Comparison of ENCODE assay signal across 8 cellular contexts in the genomic region with DNA sequence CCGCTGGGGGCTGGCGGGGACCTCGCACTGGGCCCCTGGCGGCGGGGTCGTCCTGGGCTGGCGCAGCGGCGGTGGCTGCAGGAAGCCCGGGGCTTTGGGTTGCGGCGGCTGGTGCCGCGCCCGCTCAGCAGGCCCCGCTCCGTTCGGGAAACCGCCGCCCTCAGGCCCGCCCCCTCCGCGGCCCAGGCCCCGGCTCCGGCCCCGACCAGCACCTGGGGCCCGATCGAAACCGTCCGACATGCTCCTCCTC. TPM values are rescaled to one million over a fixed set of nuclear protein-coding genes. Genes with fewer than 3 reads are reported as not detected.
DNase-seq lines count a peak whose midpoint lies in the region; ATAC-seq, FAIRE-seq and TF ChIP-seq lines count a peak whose summit lies in the region.
"Not testable (repeated sequence)": the region's sequence is repeated elsewhere in the genome, so short reads cannot be mapped to it uniquely, and the experiment has no call there.

No MANE protein-coding gene starts in this region.

- H3K9ac ChIP-seq in KMS-11 (peak overlapping the region; percentile 91), liver (ENCODE audit: low read depth in 1 of 2, low read length in 2 of 2) (peak overlapping the region in 1 of 2 donors; percentile 48)

- H3K79me2 ChIP-seq in KMS-11 (ENCODE audit: insufficient read depth, low read depth), result peaks cover 33% of the 10 kb centered on the region

- not testable (repeated sequence) for DNase-seq in A549 (ENCODE audit: low read depth in 1 of 2, low spot score in 1 of 2); activated T-helper 1 cell treated with anti-CD3 and anti-CD28 coated beads, Interleukin-12 subunit alpha, Interleukin-12 subunit beta, Interleukin-2, Interleukin-4 antibody, amounts not matched to agents 30 ng/mL and 10 ng/mL and 1 ng/mL, durations not matched to agents 14 hours and 24 hours and 36 hours (ENCODE audit: low spot score); epithelial cell of esophagus (ENCODE audit: low read depth); sigmoid colon

- not testable (repeated sequence) for H4K20me1 ChIP-seq in KMS-11 (ENCODE audit: insufficient read depth)

- H3K9me3 Mint-ChIP-seq in activated T-helper 1 cell treated with anti-CD3 and anti-CD28 coated beads, Interleukin-12 subunit alpha, Interleukin-12 subunit beta, Interleukin-2, Interleukin-4 antibody, amounts not matched to agents 30 ng/mL and 10 ng/mL and 1 ng/mL, durations not matched to agents 14 hours and 24 hours and 36 hours, result not testable (repeated sequence)

- peak in 1 of 2 experiments; percentile 93; a peak in 4 of 6 replicates for ATAC-seq in A549
- peak; percentile 96 for ATAC-seq in GM19324 (IDR thresholded peaks at IDR 0.05; ENCODE audit: low FRiP score, unreplicated experiment)
- peak; percentile 89 for ATAC-seq in HG02763 (IDR thresholded peaks at IDR 0.05; ENCODE audit: unreplicated experiment)

- intact Hi-C loops in activated T-helper 1 cell treated with anti-CD3 and anti-CD28 coated beads, Interleukin-12 subunit alpha, Interleukin-12 subunit beta, Interleukin-2, Interleukin-4 antibody, amounts not matched to agents 30 ng/mL and 10 ng/mL and 1 ng/mL, durations not matched to agents 14 hours and 24 hours and 36 hours (cut with micrococcal nuclease), result loop anchor here (1.0 to 5.0 kb wide), 12 partner anchors 41 to 1251 kb away; partner anchors contain the start of genes C5orf34, HMGCS1, MRPS30 and NNT
- intact Hi-C loops in sigmoid colon (cut with DNase I), result loop anchor here (1.0 to 5.0 kb wide), 2 partner anchors 39 to 72 kb away; partner anchors contain the start of gene C5orf34

- H3K27me3 ChIP-seq in KMS-11 (ENCODE audit: insufficient read depth, low read depth); liver (ENCODE audit: control insufficient read depth in 4 of 4, insufficient read depth in 4 of 4, low read length in 3 of 4); sigmoid colon: not testable (repeated sequence)

- WGBS in A549 (ENCODE audit: missing lambda C conversion rate), result no CpG with 5 or more reads among the region's 30 CpGs
- 0% methylated on average over 27 of the region's 30 CpGs for WGBS in liver
- WGBS in sigmoid colon, 2 donors, result 1% methylated on average over 30 of the region's 30 CpGs

- H3K36me3 Mint-ChIP-seq in activated T-helper 1 cell treated with anti-CD3 and anti-CD28 coated beads, Interleukin-12 subunit alpha, Interleukin-12 subunit beta, Interleukin-2, Interleukin-4 antibody, amounts not matched to agents 30 ng/mL and 10 ng/mL and 1 ng/mL, durations not matched to agents 14 hours and 24 hours and 36 hours (ENCODE audit: low read depth), result not testable (repeated sequence)

- H3K9me3 ChIP-seq in A549; liver (ENCODE audit: control insufficient read depth in 4 of 4, low read length in 3 of 4); sigmoid colon: not testable (repeated sequence)

- POLR2A ChIA-PET in A549 (lab: Yijun Ruan, JAX), result interaction anchor here (1.2 to 1.5 kb wide), 4 partner anchors 9 to 73 kb away, joined by 4 to 8 read pairs (median 6); partner anchors contain the start of genes C5orf34 and TMEM267

- H2AFZ ChIP-seq in KMS-11 (ENCODE audit: low read depth), result peak overlapping the region; percentile 77

- peaks cover 10% of the 10 kb centered on the region for H3K4me1 Mint-ChIP-seq in activated T-helper 1 cell treated with anti-CD3 and anti-CD28 coated beads, Interleukin-12 subunit alpha, Interleukin-12 subunit beta, Interleukin-2, Interleukin-4 antibody, amounts not matched to agents 30 ng/mL and 10 ng/mL and 1 ng/mL, durations not matched to agents 14 hours and 24 hours and 36 hours (ENCODE audit: low read depth)

- TF ChIP-seq EP300 in A549 (IDR thresholded peaks at IDR 0.05); sigmoid colon (IDR thresholded peaks at IDR 0.05): not testable (repeated sequence)

- not testable (repeated sequence) for FAIRE-seq in A549 (lab: Jason Lieb, UNC)

- H3K27ac ChIP-seq in A549, result peak overlapping the region; percentile 93 to 99
- peak overlapping the region; percentile 83 for H3K27ac ChIP-seq in KMS-11
- H3K27ac ChIP-seq in liver (ENCODE audit: low read depth in 1 of 2, low read length in 2 of 2), result peak overlapping the region; percentile 95 to 97
- H3K27ac ChIP-seq in sigmoid colon, result peak overlapping the region; percentile 92 to 97 (median 96)

- H3K4me2 ChIP-seq in A549 (peak overlapping the region; percentile 86; the same call in 2 of the 3 replicates), KMS-11 (peak overlapping the region; percentile 84; the same call in 1 of the 2 replicates)

- TF ChIP-seq POLR2A in A549 (IDR thresholded peaks at IDR 0.05; ENCODE audit: low read length); sigmoid colon (IDR thresholded peaks at IDR 0.05): not testable (repeated sequence)

- not testable (repeated sequence) for H3K36me3 ChIP-seq in KMS-11 (ENCODE audit: insufficient read depth); liver (ENCODE audit: control insufficient read depth in 4 of 4, insufficient read depth in 3 of 4, low read depth in 1 of 4, low read length in 3 of 4)
- peaks cover 0 to 34% (median 0%) of the 10 kb centered on the region in 4 donors for H3K36me3 ChIP-seq in sigmoid colon

- CTCF ChIA-PET in A549 (lab: Yijun Ruan, JAX), result interaction anchor here (0.6 to 1.8 kb wide), 5 partner anchors 9 to 72 kb away, joined by 3 to 6 read pairs (median 3); partner anchors contain the start of gene TMEM267

- TF ChIP-seq CTCF in A549 (IDR thresholded peaks at IDR 0.05); KMS-11 (conservative IDR thresholded peaks at IDR 0.05; ENCODE audit: low read depth, low read length); epithelial cell of esophagus (IDR thresholded peaks at IDR 0.05; ENCODE audit: insufficient read depth, low read depth, low read length, missing control alignments); liver (IDR thresholded peaks at IDR 0.05; ENCODE audit: low read depth, low read length, missing input control); sigmoid colon (IDR thresholded peaks at IDR 0.05): not testable (repeated sequence)

- H3K4me3 ChIP-seq in A549 (peak overlapping the region; percentile 93), epithelial cell of esophagus (ENCODE audit: low read length) (peak overlapping the region; percentile 67), liver (ENCODE audit: low read depth in 1 of 3, low read length in 3 of 3) (peak overlapping the region; percentile 83 to 97 (median 90)), sigmoid colon (peak overlapping the region; percentile 78 to 85 (median 84))
- not testable (repeated sequence) for H3K4me3 ChIP-seq in KMS-11 (IDR thresholded peaks at IDR 0.05; ENCODE audit: insufficient read depth, low read depth, low read length)

- H3K4me1 ChIP-seq in A549, result peaks cover 23% of the 10 kb centered on the region; the same call in 2 of the 3 replicates
- peaks cover 27% of the 10 kb centered on the region for H3K4me1 ChIP-seq in KMS-11 (ENCODE audit: low read depth, poor library complexity, severe bottlenecking)
- H3K4me1 ChIP-seq in liver (ENCODE audit: control insufficient read depth in 4 of 4, insufficient read depth in 4 of 4, low read length in 3 of 4), result peaks cover 5 to 19% (median 15%) of the 10 kb centered on the region in 4 donors
- H3K4me1 ChIP-seq in sigmoid colon, result peaks cover 0 to 44% (median 37%) of the 10 kb centered on the region in 4 donors

- not testable (repeated sequence) for H3K27me3 Mint-ChIP-seq in activated T-helper 1 cell treated with anti-CD3 and anti-CD28 coated beads, Interleukin-12 subunit alpha, Interleukin-12 subunit beta, Interleukin-2, Interleukin-4 antibody, amounts not matched to agents 30 ng/mL and 10 ng/mL and 1 ng/mL, durations not matched to agents 14 hours and 24 hours and 36 hours (ENCODE audit: insufficient read depth)

- H3K27ac Mint-ChIP-seq in activated T-helper 1 cell treated with anti-CD3 and anti-CD28 coated beads, Interleukin-12 subunit alpha, Interleukin-12 subunit beta, Interleukin-2, Interleukin-4 antibody, amounts not matched to agents 30 ng/mL and 10 ng/mL and 1 ng/mL, durations not matched to agents 14 hours and 24 hours and 36 hours, result not testable (repeated sequence)

- not testable (repeated sequence) for TF ChIP-seq RAD21 in A549 (conservative IDR thresholded peaks at IDR 0.05 in 1 of 2, IDR thresholded peaks at IDR 0.05 in 1 of 2); liver (IDR thresholded peaks at IDR 0.05)

- H3K4me3 Mint-ChIP-seq in activated T-helper 1 cell treated with anti-CD3 and anti-CD28 coated beads, Interleukin-12 subunit alpha, Interleukin-12 subunit beta, Interleukin-2, Interleukin-4 antibody, amounts not matched to agents 30 ng/mL and 10 ng/mL and 1 ng/mL, durations not matched to agents 14 hours and 24 hours and 36 hours, result peak overlapping the region; percentile 80

RNA-seq across cellular contexts. Expression of gene PAIP1, which starts 0.3 kb away (rescaled TPM):
- 188 and 198 TPM in 2 replicates for polyA plus RNA-seq in A549 (2011; rRNA removed)
- polyA plus RNA-seq in A549 (2012; cell fraction: cytosol; rRNA removed), result 51.2 and 74.8 TPM in 2 replicates
- 19.8 and 25.1 TPM in 2 replicates for polyA plus RNA-seq in A549 (2012; cell fraction: nucleus; rRNA removed)
- polyA plus RNA-seq in A549 (2017; fragmentation: RNase III; extraction: RNeasy Plus Mini Kit Qiagen cat#74134 plus additional on column Dnase treatment), result 84.6 to 89.6 TPM (median 86.7 TPM) in 3 replicates
- polyA minus RNA-seq in A549 (2011; rRNA and poly(A)+ RNA removed), result 63.1 and 66.9 TPM in 2 replicates
- 59.0 and 60.8 TPM in 2 replicates for total RNA-seq in activated T-helper 1 cell treated with anti-CD3 and anti-CD28 coated beads, Interleukin-12 subunit alpha, Interleukin-12 subunit beta, Interleukin-2, Interleukin-4 antibody, amounts not matched to agents 30 ng/mL and 10 ng/mL and 1 ng/mL, durations not matched to agents 14 hours and 24 hours and 36 hours
- total RNA-seq in liver, result 10 to 100 TPM; 40.2 to 50.8 TPM
- 10 to 100 TPM; 27.0 to 48.2 TPM for polyA plus RNA-seq in liver
- 100 to 1,000 TPM in 3 of 4 donors, 10 to 100 TPM in 1; 89.9 to 123 (median 112) TPM for total RNA-seq in sigmoid colon
- polyA plus RNA-seq in sigmoid colon, result 10 to 100 TPM; 37.9 to 67.3 (median 55.0) TPM

RNA-seq across cellular contexts. Expression of gene C5orf34, which starts 41.6 kb away (rescaled TPM):
- polyA plus RNA-seq in A549 (2011; rRNA removed) (11.8 and 16.1 TPM in 2 replicates), A549 (2017; fragmentation: RNase III; extraction: RNeasy Plus Mini Kit Qiagen cat#74134 plus additional on column Dnase treatment) (7.1 to 7.7 TPM (median 7.6 TPM) in 3 replicates), liver (under 1 TPM; 0.31 to 0.33 TPM), sigmoid colon (1 to 10 TPM in 1 of 3 donors, under 1 TPM in 1, not detected in 1; 0.60 to 1.6 TPM)
- polyA plus RNA-seq in A549 (2012; cell fraction: cytosol; rRNA removed), result 3.3 and 3.5 TPM in 2 replicates
- 3.7 and 4.5 TPM in 2 replicates for polyA plus RNA-seq in A549 (2012; cell fraction: nucleus; rRNA removed)
- polyA minus RNA-seq in A549 (2011; rRNA and poly(A)+ RNA removed), result 3.0 and 4.3 TPM in 2 replicates
- total RNA-seq in activated T-helper 1 cell treated with anti-CD3 and anti-CD28 coated beads, Interleukin-12 subunit alpha, Interleukin-12 subunit beta, Interleukin-2, Interleukin-4 antibody, amounts not matched to agents 30 ng/mL and 10 ng/mL and 1 ng/mL, durations not matched to agents 14 hours and 24 hours and 36 hours, result 5.3 and 5.5 TPM in 2 replicates
- total RNA-seq in liver (1 to 10 TPM in 1 of 2 donors, under 1 TPM in 1; 0.59 to 3.0 TPM), sigmoid colon (1 to 10 TPM; 1.1 to 4.3 (median 1.8) TPM)

RNA-seq across cellular contexts. Expression of gene NNT, which starts 46.4 kb away (rescaled TPM):
- polyA plus RNA-seq in A549 (2011; rRNA removed), result 35.5 and 36.3 TPM in 2 replicates
- 7.0 and 9.5 TPM in 2 replicates for polyA plus RNA-seq in A549 (2012; cell fraction: cytosol; rRNA removed)
- polyA plus RNA-seq in A549 (2012; cell fraction: nucleus; rRNA removed), result 10.5 and 14.7 TPM in 2 replicates
- 13.5 to 16.5 TPM (median 15.2 TPM) in 3 replicates for polyA plus RNA-seq in A549 (2017; fragmentation: RNase III; extraction: RNeasy Plus Mini Kit Qiagen cat#74134 plus additional on column Dnase treatment)
- polyA minus RNA-seq in A549 (2011; rRNA and poly(A)+ RNA removed), result 47.4 and 58.1 TPM in 2 replicates
- total RNA-seq in activated T-helper 1 cell treated with anti-CD3 and anti-CD28 coated beads, Interleukin-12 subunit alpha, Interleukin-12 subunit beta, Interleukin-2, Interleukin-4 antibody, amounts not matched to agents 30 ng/mL and 10 ng/mL and 1 ng/mL, durations not matched to agents 14 hours and 24 hours and 36 hours, result 43.6 and 47.5 TPM in 2 replicates
- 100 to 1,000 TPM in 1 of 2 donors, 10 to 100 TPM in 1; 45.4 to 154 TPM for total RNA-seq in liver
- 100 to 1,000 TPM in 1 of 2 donors, 10 to 100 TPM in 1; 68.3 to 110 TPM for polyA plus RNA-seq in liver
- total RNA-seq in sigmoid colon, result 10 to 100 TPM; 48.5 to 80.3 (median 73.7) TPM
- polyA plus RNA-seq in sigmoid colon, result 10 to 100 TPM; 15.7 to 28.8 (median 16.8) TPM
